Comparison of ENCODE assay signal across 20 cellular contexts in genomic region chr1:46558141-46558963, GRCh38. TPM values are rescaled to one million over a fixed set of nuclear protein-coding genes. Genes with fewer than 3 reads are reported as not detected.
DNase-seq lines count a peak whose midpoint lies in the region; TF ChIP-seq lines count a peak whose summit lies in the region.
"Had no signal": no experiment of that assay in that cellular context is flagged by ENCODE, and none has a peak within 500 bp of the region (broad histone marks: within the 10 kb centered on the region; RNA-seq: fewer than 3 reads in every experiment).

No MANE protein-coding gene starts in this region.

- H3K27ac ChIP-seq in HEK293 (ENCODE audit: extremely low read depth, low read depth, low read length) (no peak overlapping the region), prostate gland (no peak overlapping the region)
- H3K27ac ChIP-seq: HL-60, KMS-11, lower lobe of right lung had no signal

- TF ChIP-seq POLR2A in prostate gland (IDR thresholded peaks at IDR 0.05): no peak

- no peaks in the 10 kb centered on the region for H3K27me3 ChIP-seq in prostate gland (replicated peaks; ENCODE audit: insufficient read depth)

- no peak overlapping the region for H3K4me3 Mint-ChIP-seq in CD14-positive monocyte
- H3K4me3 Mint-ChIP-seq: naive thymus-derived CD4-positive, alpha-beta T cell had no signal

- H3K9me3 Mint-ChIP-seq in CD14-positive monocyte: no peaks in the 10 kb centered on the region

- intact Hi-C loops in CD14-positive monocyte (cut with micrococcal nuclease) (no loop called here), head of caudate nucleus (cut with DNase I) (no loop called here), prostate gland (cut with DNase I) (no loop called here)

- H3K4me3 ChIP-seq in HEK293 (ENCODE audit: low read depth, low read length) (no peak overlapping the region), prostate gland (no peak overlapping the region)
- H3K4me3 ChIP-seq: lower lobe of right lung had no signal

- WGBS in prostate gland: 74% methylated on average over 18 of the region's 20 CpGs

- no peak for TF ChIP-seq CTCF in CD14-positive monocyte (IDR thresholded peaks at IDR 0.05)
- no peak for TF ChIP-seq CTCF in HEK293 (tag by site-specific recombination; IDR thresholded peaks at IDR 0.05)
- TF ChIP-seq CTCF in prostate gland (IDR thresholded peaks at IDR 0.05): no peak
- TF ChIP-seq CTCF in GM20000 (IDR thresholded peaks at IDR 0.05; ENCODE audit: extremely low read depth, missing control alignments): no peak

- peak overlapping the region in 4 of 7 donors; percentile 14 to 75 (median 46) for H3K27ac Mint-ChIP-seq in CD14-positive monocyte

- DNase-seq in CD14-positive monocyte (ENCODE audit: low spot score) (no peak), NCI-H526 treated with DMSO at 0.1 percent for 48 hours (lab: John Stamatoyannopoulos, UW) (peak; percentile 82), head of caudate nucleus (peak in 37 of 42 donors; percentile 11 to 84 (median 57)), prostate gland (ENCODE audit: low spot score) (no peak), NCI-H524 (lab: John Stamatoyannopoulos, UW) (no peak), midbrain (lab: John Stamatoyannopoulos, UW) (no peak), GM20000 (ENCODE audit: low spot score) (no peak)
- DNase-seq: activated CD8-positive, alpha-beta memory T cell treated with anti-CD3 and anti-CD28 coated beads, Interleukin-2, amount 50 U/mL, for 48 hours; Caco-2; lower lobe of right lung; naive thymus-derived CD4-positive, alpha-beta T cell; NCI-H2029 treated with DMSO at 0.1 percent for 48 hours; SIG-M5; T-helper 9 cell had no signal

- H3K36me3 Mint-ChIP-seq in CD14-positive monocyte: peaks cover 58 to 64% of the 10 kb centered on the region in 2 donors

- H3K9me3 ChIP-seq in HEK293 (ENCODE audit: control insufficient read depth, insufficient read depth, low read depth, low read length) (no peaks in the 10 kb centered on the region), prostate gland (no peaks in the 10 kb centered on the region)
- H3K9me3 ChIP-seq: Caco-2, lower lobe of right lung had no signal

- POLR2A ChIA-PET in HEK293 (lab: Yijun Ruan, JAX): no interaction called here

- no peaks in the 10 kb centered on the region for H3K4me1 ChIP-seq in HEK293 (ENCODE audit: control insufficient read depth, insufficient read depth, low read length)
- H3K4me1 ChIP-seq in prostate gland (replicated peaks): no peaks in the 10 kb centered on the region
- H3K4me1 ChIP-seq: Caco-2, lower lobe of right lung had no signal

- H3K36me3 ChIP-seq in HEK293 (ENCODE audit: control insufficient read depth in 2 of 2, insufficient read depth in 1 of 2, low read length in 2 of 2): peaks cover 0 to 53% of the 10 kb centered on the region in 2 experiments; a peak in 1 of 3 replicates
- H3K36me3 ChIP-seq in prostate gland: no peaks in the 10 kb centered on the region

- peaks cover 7% of the 10 kb centered on the region for H3K4me1 Mint-ChIP-seq in CD14-positive monocyte

- H3K27me3 Mint-ChIP-seq in CD14-positive monocyte (ENCODE audit: low read depth in 3 of 3): peaks cover 0 to 2% (median 0%) of the 10 kb centered on the region in 3 donors
- H3K27me3 Mint-ChIP-seq: naive thymus-derived CD4-positive, alpha-beta T cell had no signal

- CTCF ChIA-PET in HEK293 (lab: Yijun Ruan, JAX): no interaction called here

TF ChIP-seq in HEK293, 187 proteins besides CTCF, POLR2A, EP300 and RAD21:
- TF ChIP-seq ZNF521 (tag by site-specific recombination; IDR thresholded peaks at IDR 0.05): no peak
- 0 out of 2 replicates have a peak, but pooled peaks have one; percentile 29 for TF ChIP-seq ZBTB17 (tag by site-specific recombination; IDR thresholded peaks at IDR 0.05)

RNA-seq across cellular contexts. Expression of gene KNCN, which starts 6.9 kb away (rescaled TPM):
- polyA plus RNA-seq in CD14-positive monocyte: not detected
- not detected for total RNA-seq in prostate gland
- total RNA-seq: Caco-2; cardiac septum; endothelial cell of umbilical vein; lower lobe of right lung; naive thymus-derived CD4-positive, alpha-beta T cell; subcutaneous adipose tissue had no signal
- polyA plus RNA-seq: endothelial cell of umbilical vein; naive thymus-derived CD4-positive, alpha-beta T cell had no signal

RNA-seq across cellular contexts. Expression of gene MKNK1, which starts 45.7 kb away (rescaled TPM):
- polyA plus RNA-seq in CD14-positive monocyte: 10 to 100 TPM; 38.2 to 38.6 TPM
- 10 to 100 TPM; 28.1 to 37.8 TPM for total RNA-seq in prostate gland

RNA-seq across cellular contexts. Expression of gene MOB3C, which starts 58.3 kb away (rescaled TPM):
- 1 to 10 TPM; 5.3 to 6.1 TPM for polyA plus RNA-seq in CD14-positive monocyte
- total RNA-seq in prostate gland: 10 to 100 TPM; 19.4 to 19.7 TPM

Comparison
In these comparisons a context has a peak if more than half of its experiments do, and no peak if none do; other contexts are left out.
1. DNase-seq: peak in NCI-H526 treated with DMSO at 0.1 percent for 48 hours (single experiment) and head of caudate nucleus (37 of 42); none in CD14-positive monocyte (single experiment), prostate gland (single experiment), NCI-H524 (0 of 2), midbrain (single experiment) and GM20000 (single experiment).